ENCODE assay signal across 1 cellular context in the genomic region with DNA sequence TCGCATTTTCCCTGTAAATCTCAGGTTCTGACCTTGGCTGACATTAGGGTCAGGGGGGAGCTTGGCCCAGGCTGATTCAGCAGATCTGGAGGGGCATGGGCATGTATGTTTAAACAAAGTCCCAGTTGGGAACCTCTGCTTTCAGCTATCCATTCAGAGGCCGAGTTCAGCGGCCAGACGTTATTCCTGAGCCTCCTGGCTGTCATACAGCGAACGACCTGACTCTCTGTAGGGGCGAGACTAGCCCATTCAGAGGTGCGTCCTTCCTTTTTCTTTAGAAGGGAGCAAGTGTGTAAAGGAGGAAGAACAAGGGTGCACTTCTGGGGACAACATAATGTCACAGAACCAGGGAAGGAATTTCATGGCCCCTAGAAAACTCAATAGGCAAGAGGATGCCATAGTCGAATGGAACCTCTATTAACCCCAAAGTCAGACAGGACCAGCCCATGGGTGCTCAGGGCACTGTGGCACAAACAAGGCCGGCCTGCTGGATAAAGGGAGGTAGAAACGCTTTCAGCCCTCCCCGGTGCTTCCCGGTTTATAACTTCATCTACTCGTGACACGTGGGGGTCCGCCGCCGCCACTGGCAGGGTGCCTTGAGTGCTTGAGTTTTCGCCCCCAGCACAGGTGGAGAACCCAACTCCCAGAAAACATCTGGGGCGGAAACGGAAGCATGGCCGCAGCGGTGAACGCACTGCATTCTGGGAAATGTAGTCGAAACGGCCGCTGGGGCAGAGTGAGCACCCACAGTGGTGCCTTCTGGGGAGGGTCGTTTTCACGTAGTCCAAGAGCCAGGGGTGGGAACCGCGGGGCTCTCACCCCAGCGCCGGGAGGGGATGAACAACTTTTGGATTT.
TF ChIP-seq lines count a peak whose summit lies in the region.

No MANE protein-coding gene starts in this region.

TF ChIP-seq in HepG2, 621 proteins besides CTCF, POLR2A, EP300 and RAD21 (continued from another document and continues in another):
- TF ChIP-seq SP140L (CRISPR knock-in tag; IDR thresholded peaks at IDR 0.05; ENCODE audit: borderline replicate concordance) (no peak), SETDB1 (CRISPR knock-in tag; IDR thresholded peaks at IDR 0.05; ENCODE audit: borderline replicate concordance) (peak; percentile 95), SP5 (CRISPR knock-in tag; IDR thresholded peaks at IDR 0.05; ENCODE audit: borderline replicate concordance, low read depth) (no peak), HOXA3 (CRISPR knock-in tag; IDR thresholded peaks at IDR 0.05) (peak; percentile 81; the same call in 1 of the 2 replicates), ZNF136 (CRISPR knock-in tag; IDR thresholded peaks at IDR 0.05; ENCODE audit: low read depth) (no peak), HMG20B (CRISPR knock-in tag; conservative IDR thresholded peaks at IDR 0.05) (no peak), FOXJ3 (CRISPR knock-in tag; IDR thresholded peaks at IDR 0.05; ENCODE audit: borderline replicate concordance) (0 out of 2 replicates have a peak, but pooled peaks have one; percentile 13), BATF2 (CRISPR knock-in tag; IDR thresholded peaks at IDR 0.05) (no peak), MLLT10 (CRISPR knock-in tag; IDR thresholded peaks at IDR 0.05) (no peak), NFKB2 (CRISPR knock-in tag; IDR thresholded peaks at IDR 0.05; ENCODE audit: borderline replicate concordance) (peak; percentile 86; the same call in 1 of the 2 replicates), AHR (CRISPR knock-in tag; IDR thresholded peaks at IDR 0.05) (peak; percentile 38; the same call in 1 of the 2 replicates), HMG20A (CRISPR knock-in tag; IDR thresholded peaks at IDR 0.05; ENCODE audit: borderline replicate concordance) (no peak), ZSCAN9 (CRISPR knock-in tag; IDR thresholded peaks at IDR 0.05; ENCODE audit: borderline replicate concordance) (no peak), FOXC1 (CRISPR knock-in tag; IDR thresholded peaks at IDR 0.05; ENCODE audit: borderline replicate concordance) (no peak), CBFB (CRISPR knock-in tag; IDR thresholded peaks at IDR 0.05) (no peak), JUNB (CRISPR knock-in tag; IDR thresholded peaks at IDR 0.05; ENCODE audit: borderline replicate concordance) (no peak), FOSL2 (CRISPR knock-in tag; IDR thresholded peaks at IDR 0.05) (0 out of 2 replicates have a peak, but pooled peaks have one; percentile 3), JDP2 (CRISPR knock-in tag; IDR thresholded peaks at IDR 0.05; ENCODE audit: borderline replicate concordance) (no peak), RELA (CRISPR knock-in tag; IDR thresholded peaks at IDR 0.05) (no peak), NR0B2 (CRISPR knock-in tag; IDR thresholded peaks at IDR 0.05) (no peak), ZNF607 (CRISPR knock-in tag; IDR thresholded peaks at IDR 0.05; ENCODE audit: borderline replicate concordance) (peak; percentile 3; the same call in 1 of the 2 replicates), IRX3 (CRISPR knock-in tag; IDR thresholded peaks at IDR 0.05; ENCODE audit: borderline replicate concordance, low read depth) (no peak), GTF3A (CRISPR knock-in tag; conservative IDR thresholded peaks at IDR 0.05) (no peak), ZNF879 (CRISPR knock-in tag; IDR thresholded peaks at IDR 0.05) (no peak), DBP (CRISPR knock-in tag; IDR thresholded peaks at IDR 0.05; ENCODE audit: not compliant biosample characterization) (no peak), KDM1A (CRISPR knock-in tag; IDR thresholded peaks at IDR 0.05) (no peak), ELF1 (CRISPR knock-in tag; IDR thresholded peaks at IDR 0.05) (peak; percentile 84), KLF13 (CRISPR knock-in tag; IDR thresholded peaks at IDR 0.05) (no peak), NAIF1 (CRISPR knock-in tag; IDR thresholded peaks at IDR 0.05; ENCODE audit: borderline replicate concordance) (no peak), ZSCAN22 (CRISPR knock-in tag; IDR thresholded peaks at IDR 0.05) (no peak), ZNF792 (CRISPR knock-in tag; IDR thresholded peaks at IDR 0.05) (no peak), ZNF878 (CRISPR knock-in tag; IDR thresholded peaks at IDR 0.05) (no peak), SMAD1 (CRISPR knock-in tag; IDR thresholded peaks at IDR 0.05; ENCODE audit: borderline replicate concordance, low read depth) (peak; percentile 42; the same call in 1 of the 2 replicates), ZNF780A (CRISPR knock-in tag; IDR thresholded peaks at IDR 0.05) (no peak), CBX2 (IDR thresholded peaks at IDR 0.05; ENCODE audit: low read depth, low read length) (no peak), CBX2 (CRISPR knock-in tag; IDR thresholded peaks at IDR 0.05; ENCODE audit: low read depth) (no peak; the same call in 1 of the 2 replicates), ZNF777 (CRISPR knock-in tag; IDR thresholded peaks at IDR 0.05) (peak; percentile 47; the same call in 1 of the 2 replicates), CREBL2 (CRISPR knock-in tag; IDR thresholded peaks at IDR 0.05; ENCODE audit: borderline replicate concordance) (no peak)
- TF ChIP-seq, protein P1, sequence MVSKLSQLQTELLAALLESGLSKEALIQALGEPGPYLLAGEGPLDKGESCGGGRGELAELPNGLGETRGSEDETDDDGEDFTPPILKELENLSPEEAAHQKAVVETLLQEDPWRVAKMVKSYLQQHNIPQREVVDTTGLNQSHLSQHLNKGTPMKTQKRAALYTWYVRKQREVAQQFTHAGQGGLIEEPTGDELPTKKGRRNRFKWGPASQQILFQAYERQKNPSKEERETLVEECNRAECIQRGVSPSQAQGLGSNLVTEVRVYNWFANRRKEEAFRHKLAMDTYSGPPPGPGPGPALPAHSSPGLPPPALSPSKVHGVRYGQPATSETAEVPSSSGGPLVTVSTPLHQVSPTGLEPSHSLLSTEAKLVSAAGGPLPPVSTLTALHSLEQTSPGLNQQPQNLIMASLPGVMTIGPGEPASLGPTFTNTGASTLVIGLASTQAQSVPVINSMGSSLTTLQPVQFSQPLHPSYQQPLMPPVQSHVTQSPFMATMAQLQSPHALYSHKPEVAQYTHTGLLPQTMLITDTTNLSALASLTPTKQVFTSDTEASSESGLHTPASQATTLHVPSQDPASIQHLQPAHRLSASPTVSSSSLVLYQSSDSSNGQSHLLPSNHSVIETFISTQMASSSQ (IDR thresholded peaks at IDR 0.05; ENCODE audit: low read depth) = no peak
- TF ChIP-seq, protein P1 (CRISPR knock-in tag; IDR thresholded peaks at IDR 0.05; ENCODE audit: borderline replicate concordance) = peak; percentile 61; the same call in 1 of the 2 replicates
- TF ChIP-seq, protein P2, sequence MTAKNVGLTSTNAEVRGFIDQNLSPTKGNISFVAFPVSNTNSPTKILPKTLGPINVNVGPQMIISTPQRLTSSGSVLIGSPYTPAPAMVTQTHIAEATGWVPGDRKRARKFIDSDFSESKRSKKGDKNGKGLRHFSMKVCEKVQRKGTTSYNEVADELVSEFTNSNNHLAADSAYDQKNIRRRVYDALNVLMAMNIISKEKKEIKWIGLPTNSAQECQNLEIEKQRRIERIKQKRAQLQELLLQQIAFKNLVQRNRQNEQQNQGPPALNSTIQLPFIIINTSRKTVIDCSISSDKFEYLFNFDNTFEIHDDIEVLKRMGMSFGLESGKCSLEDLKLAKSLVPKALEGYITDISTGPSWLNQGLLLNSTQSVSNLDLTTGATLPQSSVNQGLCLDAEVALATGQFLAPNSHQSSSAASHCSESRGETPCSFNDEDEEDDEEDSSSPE (CRISPR knock-in tag; IDR thresholded peaks at IDR 0.05) = no peak
- TF ChIP-seq, protein P3, sequence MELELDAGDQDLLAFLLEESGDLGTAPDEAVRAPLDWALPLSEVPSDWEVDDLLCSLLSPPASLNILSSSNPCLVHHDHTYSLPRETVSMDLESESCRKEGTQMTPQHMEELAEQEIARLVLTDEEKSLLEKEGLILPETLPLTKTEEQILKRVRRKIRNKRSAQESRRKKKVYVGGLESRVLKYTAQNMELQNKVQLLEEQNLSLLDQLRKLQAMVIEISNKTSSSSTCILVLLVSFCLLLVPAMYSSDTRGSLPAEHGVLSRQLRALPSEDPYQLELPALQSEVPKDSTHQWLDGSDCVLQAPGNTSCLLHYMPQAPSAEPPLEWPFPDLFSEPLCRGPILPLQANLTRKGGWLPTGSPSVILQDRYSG (CRISPR knock-in tag; IDR thresholded peaks at IDR 0.05) = no peak; the same call in 1 of the 2 replicates
- TF ChIP-seq, protein P4, sequence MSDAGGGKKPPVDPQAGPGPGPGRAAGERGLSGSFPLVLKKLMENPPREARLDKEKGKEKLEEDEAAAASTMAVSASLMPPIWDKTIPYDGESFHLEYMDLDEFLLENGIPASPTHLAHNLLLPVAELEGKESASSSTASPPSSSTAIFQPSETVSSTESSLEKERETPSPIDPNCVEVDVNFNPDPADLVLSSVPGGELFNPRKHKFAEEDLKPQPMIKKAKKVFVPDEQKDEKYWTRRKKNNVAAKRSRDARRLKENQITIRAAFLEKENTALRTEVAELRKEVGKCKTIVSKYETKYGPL (CRISPR knock-in tag; IDR thresholded peaks at IDR 0.05) = no peak
- TF ChIP-seq, protein P5, sequence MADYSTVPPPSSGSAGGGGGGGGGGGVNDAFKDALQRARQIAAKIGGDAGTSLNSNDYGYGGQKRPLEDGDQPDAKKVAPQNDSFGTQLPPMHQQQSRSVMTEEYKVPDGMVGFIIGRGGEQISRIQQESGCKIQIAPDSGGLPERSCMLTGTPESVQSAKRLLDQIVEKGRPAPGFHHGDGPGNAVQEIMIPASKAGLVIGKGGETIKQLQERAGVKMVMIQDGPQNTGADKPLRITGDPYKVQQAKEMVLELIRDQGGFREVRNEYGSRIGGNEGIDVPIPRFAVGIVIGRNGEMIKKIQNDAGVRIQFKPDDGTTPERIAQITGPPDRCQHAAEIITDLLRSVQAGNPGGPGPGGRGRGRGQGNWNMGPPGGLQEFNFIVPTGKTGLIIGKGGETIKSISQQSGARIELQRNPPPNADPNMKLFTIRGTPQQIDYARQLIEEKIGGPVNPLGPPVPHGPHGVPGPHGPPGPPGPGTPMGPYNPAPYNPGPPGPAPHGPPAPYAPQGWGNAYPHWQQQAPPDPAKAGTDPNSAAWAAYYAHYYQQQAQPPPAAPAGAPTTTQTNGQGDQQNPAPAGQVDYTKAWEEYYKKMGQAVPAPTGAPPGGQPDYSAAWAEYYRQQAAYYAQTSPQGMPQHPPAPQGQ (CRISPR knock-in tag; IDR thresholded peaks at IDR 0.05; ENCODE audit: borderline replicate concordance) = no peak
- TF ChIP-seq, protein P6, sequence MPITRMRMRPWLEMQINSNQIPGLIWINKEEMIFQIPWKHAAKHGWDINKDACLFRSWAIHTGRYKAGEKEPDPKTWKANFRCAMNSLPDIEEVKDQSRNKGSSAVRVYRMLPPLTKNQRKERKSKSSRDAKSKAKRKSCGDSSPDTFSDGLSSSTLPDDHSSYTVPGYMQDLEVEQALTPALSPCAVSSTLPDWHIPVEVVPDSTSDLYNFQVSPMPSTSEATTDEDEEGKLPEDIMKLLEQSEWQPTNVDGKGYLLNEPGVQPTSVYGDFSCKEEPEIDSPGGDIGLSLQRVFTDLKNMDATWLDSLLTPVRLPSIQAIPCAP (CRISPR knock-in tag; IDR thresholded peaks at IDR 0.05; ENCODE audit: low read depth) = no peak
- TF ChIP-seq, protein P7, sequence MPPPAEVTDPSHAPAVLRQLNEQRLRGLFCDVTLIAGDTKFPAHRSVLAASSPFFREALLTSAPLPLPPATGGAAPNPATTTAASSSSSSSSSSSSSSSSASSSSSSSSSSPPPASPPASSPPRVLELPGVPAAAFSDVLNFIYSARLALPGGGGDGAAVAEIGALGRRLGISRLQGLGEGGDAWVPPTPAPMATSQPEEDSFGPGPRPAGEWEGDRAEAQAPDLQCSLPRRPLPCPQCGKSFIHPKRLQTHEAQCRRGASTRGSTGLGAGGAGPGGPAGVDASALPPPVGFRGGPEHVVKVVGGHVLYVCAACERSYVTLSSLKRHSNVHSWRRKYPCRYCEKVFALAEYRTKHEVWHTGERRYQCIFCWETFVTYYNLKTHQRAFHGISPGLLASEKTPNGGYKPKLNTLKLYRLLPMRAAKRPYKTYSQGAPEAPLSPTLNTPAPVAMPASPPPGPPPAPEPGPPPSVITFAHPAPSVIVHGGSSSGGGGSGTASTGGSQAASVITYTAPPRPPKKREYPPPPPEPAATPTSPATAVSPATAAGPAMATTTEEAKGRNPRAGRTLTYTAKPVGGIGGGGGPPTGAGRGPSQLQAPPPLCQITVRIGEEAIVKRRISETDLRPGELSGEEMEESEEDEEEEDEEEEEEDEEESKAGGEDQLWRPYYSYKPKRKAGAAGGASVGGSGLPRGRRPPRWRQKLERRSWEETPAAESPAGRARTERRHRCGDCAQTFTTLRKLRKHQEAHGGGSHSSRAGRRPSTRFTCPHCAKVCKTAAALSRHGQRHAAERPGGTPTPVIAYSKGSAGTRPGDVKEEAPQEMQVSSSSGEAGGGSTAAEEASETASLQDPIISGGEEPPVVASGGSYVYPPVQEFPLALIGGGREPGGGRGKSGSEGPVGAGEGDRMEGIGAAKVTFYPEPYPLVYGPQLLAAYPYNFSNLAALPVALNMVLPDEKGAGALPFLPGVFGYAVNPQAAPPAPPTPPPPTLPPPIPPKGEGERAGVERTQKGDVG (CRISPR knock-in tag; IDR thresholded peaks at IDR 0.05; ENCODE audit: borderline replicate concordance) = peak; percentile 45; the same call in 1 of the 2 replicates
